ENCODE assay signal across 7 cellular contexts in genomic region chr3:131503328-131503650, GRCh38. TPM values are rescaled to one million over a fixed set of nuclear protein-coding genes. Genes with fewer than 3 reads are reported as not detected.
DNase-seq lines count a peak whose midpoint lies in the region; ATAC-seq, FAIRE-seq and TF ChIP-seq lines count a peak whose summit lies in the region.

No MANE protein-coding gene starts in this region.

- TF ChIP-seq CTCF in GM12865 (IDR thresholded peaks at IDR 0.05; ENCODE audit: insufficient read depth, low read depth, low read length, missing control alignments) (no peak), bronchial epithelial cell (IDR thresholded peaks at IDR 0.05; ENCODE audit: insufficient read depth, low read length, severe bottlenecking) (no peak)

- H3K36me3 ChIP-seq in MG63: peaks cover 34% of the 10 kb centered on the region
- peaks cover 12% of the 10 kb centered on the region for H3K36me3 ChIP-seq in bronchial epithelial cell (ENCODE audit: control insufficient read depth, insufficient read depth, low read length)
- H3K36me3 ChIP-seq in mucosa of rectum (ENCODE audit: control insufficient read depth in 2 of 2, insufficient read depth in 2 of 2, low read length in 2 of 2): peaks cover 13 to 16% of the 10 kb centered on the region in 2 donors

- intact Hi-C loops in posterior cingulate gyrus (cut with DNase I): loop anchor here (5.0 kb wide), 2 partner anchors 121 to 476 kb away; partner anchors contain the start of genes ASTE1, NEK11 and NUDT16

- H3K9me3 ChIP-seq in MG63: no peaks in the 10 kb centered on the region
- no peaks in the 10 kb centered on the region for H3K9me3 ChIP-seq in mucosa of rectum (ENCODE audit: control insufficient read depth in 2 of 2, low read length in 2 of 2)

- H3K9ac ChIP-seq in mucosa of rectum (ENCODE audit: low read depth in 1 of 2, low read length in 2 of 2): peak overlapping the region in 1 of 2 donors; percentile 60

- FAIRE-seq in bronchial epithelial cell (lab: Jason Lieb, UNC): no peak

- H3K27me3 ChIP-seq in MG63 (no peaks in the 10 kb centered on the region), bronchial epithelial cell (ENCODE audit: control insufficient read depth, insufficient read depth, low read length) (no peaks in the 10 kb centered on the region), mucosa of rectum (ENCODE audit: control insufficient read depth in 2 of 2, insufficient read depth in 2 of 2, low read length in 2 of 2) (no peaks in the 10 kb centered on the region)

- peak overlapping the region in 1 of 2 donors; percentile 25 for H3K27ac ChIP-seq in mucosa of rectum (ENCODE audit: low read depth in 2 of 2, low read length in 2 of 2)

- DNase-seq in GM12865 (ENCODE audit: low read depth): no peak
- DNase-seq in MG63: peak; percentile 69
- no peak for DNase-seq in bronchial epithelial cell (ENCODE audit: low read depth)
- DNase-seq in SHP77 (lab: John Stamatoyannopoulos, UW): no peak
- DNase-seq in posterior cingulate gyrus: no peak

- H3K4me3 ChIP-seq in GM12865 (ENCODE audit: low read depth, low read length) (peak overlapping the region; percentile 73), MG63 (peak overlapping the region; percentile 96), bronchial epithelial cell (ENCODE audit: low read depth, low read length) (peak overlapping the region; percentile 69), mucosa of rectum (ENCODE audit: low read length in 2 of 2) (peak overlapping the region; percentile 85 to 88)

- H3K4me1 ChIP-seq in mucosa of rectum (ENCODE audit: control insufficient read depth in 2 of 2, insufficient read depth in 2 of 2, low read length in 2 of 2): peaks cover 0 to 12% of the 10 kb centered on the region in 2 donors

- ATAC-seq in GM21737 (IDR thresholded peaks at IDR 0.05; ENCODE audit: unreplicated experiment): no peak

RNA-seq across cellular contexts. Expression of gene MRPL3, which starts 0.5 kb away (rescaled TPM):
- total RNA-seq in MG63 (2014; rRNA removed; shearing (Covaris generic); ENCODE audit: low replicate concordance): 334 and 451 TPM in 2 replicates
- total RNA-seq in bronchial epithelial cell: 97.9 and 119 TPM in 2 replicates
